Comparison of ENCODE assay signal across 8 cellular contexts in the genomic region with DNA sequence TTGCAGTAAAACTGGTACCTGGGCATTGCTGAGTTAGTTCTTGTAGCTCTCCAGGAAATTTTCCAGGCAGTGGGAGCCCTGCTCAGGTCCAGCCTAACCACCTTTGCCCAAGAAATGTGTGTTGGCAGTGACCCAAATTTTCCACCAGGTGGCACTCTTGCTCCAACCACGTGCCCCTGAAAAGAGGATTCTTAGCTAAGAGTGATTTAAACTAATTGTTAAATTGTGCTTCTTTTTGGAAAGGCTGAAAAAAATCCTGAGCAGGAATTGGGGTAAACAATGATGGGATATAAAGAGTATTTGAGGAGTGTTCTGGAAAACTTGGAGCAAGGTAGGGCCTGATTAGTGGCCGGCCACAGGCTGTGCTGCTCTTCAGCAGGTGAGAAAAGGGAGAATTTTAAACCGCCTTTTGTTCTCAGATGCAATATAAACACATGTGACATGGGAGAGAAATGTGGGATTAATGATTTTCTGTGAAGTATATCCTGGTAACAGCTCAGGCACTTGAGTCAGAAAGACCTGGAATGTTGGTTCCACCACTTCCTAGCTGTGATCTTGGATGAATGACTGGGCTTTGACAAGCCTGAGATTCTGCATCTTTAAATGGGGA.
DNase-seq lines count a peak whose midpoint lies in the region; ATAC-seq and TF ChIP-seq lines count a peak whose summit lies in the region.

No MANE protein-coding gene starts in this region.

- no peaks in the 10 kb centered on the region for H4K20me1 ChIP-seq in DOHH2 (ENCODE audit: control insufficient read depth, insufficient read depth, low read depth, low read length)
- H4K20me1 ChIP-seq in OCI-LY1 (ENCODE audit: insufficient read depth, low read length): no peaks in the 10 kb centered on the region

- H3K27ac ChIP-seq in DOHH2 (ENCODE audit: low read depth, low read length) (no peak overlapping the region), OCI-LY1 (ENCODE audit: low read depth, low read length, poor library complexity, severe bottlenecking) (no peak overlapping the region), epithelial cell of prostate (peak overlapping the region; percentile 56)

- H3F3A ChIP-seq in DOHH2 (ENCODE audit: control insufficient read depth, insufficient read depth): no peaks in the 10 kb centered on the region
- H3F3A ChIP-seq in OCI-LY1 (ENCODE audit: insufficient read depth, low read length): no peaks in the 10 kb centered on the region

- TF ChIP-seq CTCF in DOHH2 (IDR thresholded peaks at IDR 0.05; ENCODE audit: low read depth, low read length, poor library complexity, severe bottlenecking) (peak; percentile 94), OCI-LY1 (IDR thresholded peaks at IDR 0.05; ENCODE audit: low read length) (peak; percentile 98), mucosa of descending colon (IDR thresholded peaks at IDR 0.05) (peak; percentile 87)

- peak; percentile 60 for DNase-seq in activated T-cell treated with anti-CD3 and anti-CD28 coated beads for 1 hour (ENCODE audit: low read depth)
- peak; percentile 49 for DNase-seq in epithelial cell of prostate (ENCODE audit: low read depth, low spot score)
- peak; percentile 69 to 89 (median 85) for DNase-seq in mucosa of descending colon
- DNase-seq in stimulated activated CD8-positive, alpha-beta memory T cell treated with anti-CD3 and anti-CD28 coated beads, Interleukin-7, amount 100 ng/mL, for 1 hour (ENCODE audit: low read depth in 2 of 2): peak; percentile 45 to 59

- intact Hi-C loops in mucosa of descending colon (cut with DNase I, micrococcal nuclease): loop anchor here (2.0 to 10.0 kb wide), 4 partner anchors 138 to 551 kb away; no protein-coding TSS in a partner anchor

- peak; percentile 49 for ATAC-seq in HG03095 (IDR thresholded peaks at IDR 0.05; ENCODE audit: unreplicated experiment)
- ATAC-seq in mucosa of descending colon: peak; percentile 89
- no peak for ATAC-seq in HG03135 (IDR thresholded peaks at IDR 0.05; ENCODE audit: unreplicated experiment)

- H3K27me3 ChIP-seq in DOHH2 (ENCODE audit: control insufficient read depth, low read length) (peaks cover 20% of the 10 kb centered on the region), OCI-LY1 (ENCODE audit: insufficient read depth, low read length) (no peaks in the 10 kb centered on the region; the same call in 1 of the 2 replicates)

- H3K4me1 ChIP-seq in DOHH2 (ENCODE audit: control insufficient read depth, low read length) (no peaks in the 10 kb centered on the region), OCI-LY1 (ENCODE audit: insufficient read depth, low read length, severe bottlenecking) (peaks cover 5% of the 10 kb centered on the region), mucosa of descending colon (ENCODE audit: low read depth) (peaks cover 16% of the 10 kb centered on the region)

- H3K36me3 ChIP-seq in DOHH2 (ENCODE audit: control insufficient read depth, low read length) (no peaks in the 10 kb centered on the region), OCI-LY1 (ENCODE audit: insufficient read depth, low read length) (no peaks in the 10 kb centered on the region), mucosa of descending colon (ENCODE audit: low read depth) (no peaks in the 10 kb centered on the region)

- H3K4me3 ChIP-seq in DOHH2 (ENCODE audit: low read length): no peak overlapping the region
- H3K4me3 ChIP-seq in OCI-LY1 (ENCODE audit: low read depth, low read length, poor library complexity, severe bottlenecking): no peak overlapping the region
- no peak overlapping the region for H3K4me3 ChIP-seq in mucosa of descending colon

- no peak overlapping the region for H2AFZ ChIP-seq in OCI-LY1 (ENCODE audit: low read length)

- H3K79me2 ChIP-seq in DOHH2 (ENCODE audit: control insufficient read depth, low read length) (no peaks in the 10 kb centered on the region), OCI-LY1 (ENCODE audit: insufficient read depth, low read length) (no peaks in the 10 kb centered on the region)

- H3K4me2 ChIP-seq in DOHH2 (ENCODE audit: low read length) (no peak overlapping the region), OCI-LY1 (ENCODE audit: low read length) (no peak overlapping the region)

- H3K9me3 ChIP-seq in DOHH2 (ENCODE audit: control insufficient read depth, insufficient read depth, low read length): no peaks in the 10 kb centered on the region
- no peaks in the 10 kb centered on the region for H3K9me3 ChIP-seq in OCI-LY1 (ENCODE audit: low read length)
- no peaks in the 10 kb centered on the region for H3K9me3 ChIP-seq in mucosa of descending colon

- H3K9me2 ChIP-seq in DOHH2 (replicated peaks; ENCODE audit: control insufficient read depth, low read length): no peaks in the 10 kb centered on the region
- no peaks in the 10 kb centered on the region for H3K9me2 ChIP-seq in OCI-LY1 (ENCODE audit: low read depth, low read length)

- H3K9ac ChIP-seq in OCI-LY1 (ENCODE audit: low read length): no peak overlapping the region
